In the genomic region with DNA sequence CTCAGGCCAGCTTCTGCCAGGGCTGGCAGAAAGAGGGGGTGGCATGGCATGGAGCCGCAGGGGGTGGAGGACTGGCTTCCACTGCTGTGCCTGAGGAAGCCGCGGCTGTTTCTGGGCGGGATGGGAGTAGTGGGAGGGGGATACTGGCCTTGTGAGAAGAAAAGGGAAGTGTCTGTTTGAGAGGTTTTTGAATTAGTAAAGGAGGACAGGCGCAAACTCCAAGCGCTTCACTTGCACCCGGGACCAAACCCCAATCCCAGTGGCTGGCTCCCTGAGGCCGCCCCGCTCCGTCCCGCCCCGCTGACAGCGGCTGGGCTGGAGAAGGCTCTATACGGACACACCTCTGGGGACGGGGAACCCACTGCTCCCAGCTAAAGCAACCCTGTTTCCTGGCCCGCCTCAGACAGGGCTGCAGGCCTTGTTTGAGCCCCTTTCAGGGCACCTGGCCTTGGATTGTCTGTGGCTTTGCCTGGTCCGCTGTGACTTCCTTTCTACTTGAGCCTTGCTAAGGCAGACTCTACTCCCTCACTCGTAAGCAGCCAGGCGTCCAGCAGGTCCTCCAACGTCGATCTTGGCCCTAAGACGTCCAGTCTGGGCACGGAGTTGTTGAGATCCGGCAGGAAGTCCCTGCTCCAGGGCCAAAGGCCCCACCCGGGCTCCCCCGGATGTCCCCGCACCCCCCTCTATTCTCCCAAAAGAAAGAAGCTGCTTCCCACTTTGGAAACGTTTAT, we compare ENCODE assay signal across 8 cellular contexts. TPM values are rescaled to one million over a fixed set of nuclear protein-coding genes. Genes with fewer than 3 reads are reported as not detected.
DNase-seq lines count a peak whose midpoint lies in the region; ATAC-seq and TF ChIP-seq lines count a peak whose summit lies in the region.

No MANE protein-coding gene starts in this region.

- DNase-seq in A673 (ENCODE audit: low spot score) (no peak), NB4 (ENCODE audit: low read depth) (peak; percentile 92), coronary artery (ENCODE audit: low spot score) (no peak), NCI-H82 (lab: John Stamatoyannopoulos, UW) (no peak), NCI-H526 treated with DMSO at 0.1 percent for 48 hours (lab: John Stamatoyannopoulos, UW) (no peak), NCI-H1048 (lab: John Stamatoyannopoulos, UW) (no peak)
- peak in 1 of 10 donors; percentile 17 for DNase-seq in naive thymus-derived CD8-positive, alpha-beta T cell

- no peaks in the 10 kb centered on the region for H3K9me3 ChIP-seq in A673 (ENCODE audit: low read depth, low read length, poor library complexity, severe bottlenecking)

- H3K27ac ChIP-seq in A673 (ENCODE audit: low read depth, low read length, poor library complexity, severe bottlenecking) (peak overlapping the region; percentile 5), coronary artery (peak overlapping the region; percentile 51 to 80)

- peak; percentile 33 for TF ChIP-seq POLR2A in NB4 (IDR thresholded peaks at IDR 0.05; ENCODE audit: extremely low read depth, insufficient read length)

- H3K36me3 ChIP-seq in A673 (ENCODE audit: insufficient read depth, low read length, poor library complexity, severe bottlenecking), result no peaks in the 10 kb centered on the region

- no peaks in the 10 kb centered on the region for H3K27me3 Mint-ChIP-seq in naive thymus-derived CD8-positive, alpha-beta T cell

- H3K4me1 ChIP-seq in A673 (ENCODE audit: insufficient read depth, low read length, poor library complexity, severe bottlenecking), result peaks cover 6% of the 10 kb centered on the region

- peak overlapping the region; percentile 66 to 88 (median 82) for H3K4me3 Mint-ChIP-seq in naive thymus-derived CD8-positive, alpha-beta T cell

- intact Hi-C loops in A673 (cut with micrococcal nuclease; ENCODE audit: unreplicated experiment), result no loop called here

- ATAC-seq in GM19035 (IDR thresholded peaks at IDR 0.05; ENCODE audit: unreplicated experiment), result peak; percentile 26
- peak in 1 of 2 donors; percentile 21 for ATAC-seq in naive thymus-derived CD8-positive, alpha-beta T cell

- H3K27me3 ChIP-seq in A673 (replicated peaks; ENCODE audit: insufficient read depth, low read depth, low read length, poor library complexity), result no peaks in the 10 kb centered on the region

- H3K4me1 Mint-ChIP-seq in naive thymus-derived CD8-positive, alpha-beta T cell, result peaks cover 5 to 18% (median 14%) of the 10 kb centered on the region in 4 donors

- POLR2A ChIA-PET in A673 (lab: Charles Lee; ENCODE audit: low non-redundant PET), result interaction anchor here (0.5 to 0.7 kb wide), 3 partner anchors 304 to 493 kb away, joined by 3 to 7 read pairs (median 3); a partner anchor contains a TSS
- POLR2A ChIA-PET in naive thymus-derived CD8-positive, alpha-beta T cell (lab: Charles Lee), result interaction anchor here (0.9 to 5.7 kb wide), 10 partner anchors 18 to 396 kb away, joined by 3 to 60 read pairs (median 8); a partner anchor contains a TSS

- H3K36me3 Mint-ChIP-seq in naive thymus-derived CD8-positive, alpha-beta T cell, result no peaks in the 10 kb centered on the region

- H3K4me3 ChIP-seq in A673 (ENCODE audit: low read depth, low read length, poor library complexity, severe bottlenecking) (peak overlapping the region; percentile 42), NB4 (ENCODE audit: low read depth, low read length) (peak overlapping the region; percentile 85), coronary artery (peak overlapping the region; percentile 69)

- no TSS peak for BruUV-seq in A673 (replicated peaks; lab: Mats Ljungman, UMichigan)

- CTCF ChIA-PET in A673 (lab: Charles Lee), result interaction anchor here (0.7 to 1.6 kb wide), 10 partner anchors 13 to 392 kb away, joined by 3 to 56 read pairs (median 4); a partner anchor contains a TSS

- peak overlapping the region in 7 of 10 donors; percentile 31 to 87 (median 81) for H3K27ac Mint-ChIP-seq in naive thymus-derived CD8-positive, alpha-beta T cell

- no peaks in the 10 kb centered on the region for H3K9me3 Mint-ChIP-seq in naive thymus-derived CD8-positive, alpha-beta T cell

- TF ChIP-seq CTCF in A673 (conservative IDR thresholded peaks at IDR 0.05; ENCODE audit: low read depth, low read length), result no peak
- no peak for TF ChIP-seq CTCF in NB4 (IDR thresholded peaks at IDR 0.05; ENCODE audit: low read depth, low read length)
- TF ChIP-seq CTCF in coronary artery (IDR thresholded peaks at IDR 0.05), result no peak

RNA-seq across cellular contexts. Expression of a gene that starts 2.2 kb away (rescaled TPM):
- 0.35 and 0.43 TPM in 2 replicates for total RNA-seq in A673 (2021)
- 1 to 10 TPM in 1 of 2 experiments, under 1 TPM in 1; 0.81 to 1.3 TPM for total RNA-seq in naive thymus-derived CD8-positive, alpha-beta T cell
- polyA plus RNA-seq in naive thymus-derived CD8-positive, alpha-beta T cell, result under 1 TPM; 0.17 to 0.29 (median 0.19) TPM

RNA-seq across cellular contexts. Expression of a gene that starts 5.5 kb away (rescaled TPM):
- total RNA-seq in A673 (2021), result not detected in 2 replicates
- not detected for total RNA-seq in naive thymus-derived CD8-positive, alpha-beta T cell
- not detected for polyA plus RNA-seq in naive thymus-derived CD8-positive, alpha-beta T cell

RNA-seq across cellular contexts. Expression of a gene that starts 12.1 kb away (rescaled TPM):
- not detected in 2 replicates for total RNA-seq in A673 (2021)
- total RNA-seq in naive thymus-derived CD8-positive, alpha-beta T cell, result not detected
- not detected for polyA plus RNA-seq in naive thymus-derived CD8-positive, alpha-beta T cell

RNA-seq across cellular contexts. Expression of a gene that starts 43.5 kb away (rescaled TPM):
- total RNA-seq in A673 (2021), result not detected in 2 replicates
- not detected for total RNA-seq in naive thymus-derived CD8-positive, alpha-beta T cell
- polyA plus RNA-seq in naive thymus-derived CD8-positive, alpha-beta T cell, result not detected

RNA-seq across cellular contexts. Expression of a gene that starts 47.4 kb away (rescaled TPM):
- total RNA-seq in A673 (2021), result 100 and 109 TPM in 2 replicates
- total RNA-seq in naive thymus-derived CD8-positive, alpha-beta T cell, result 10 to 100 TPM; 66.5 to 74.4 TPM
- polyA plus RNA-seq in naive thymus-derived CD8-positive, alpha-beta T cell, result 10 to 100 TPM; 29.5 to 42.9 (median 36.1) TPM
